Comparison of ENCODE assay signal across 12 cellular contexts in genomic region chr5:136374003-136374402, GRCh38. TPM values are rescaled to one million over a fixed set of nuclear protein-coding genes. Genes with fewer than 3 reads are reported as not detected.
DNase-seq lines count a peak whose midpoint lies in the region; ATAC-seq and FAIRE-seq lines count a peak whose summit lies in the region.
"Had no signal": no experiment of that assay in that cellular context is flagged by ENCODE, and none has a peak within 500 bp of the region (broad histone marks: within the 10 kb centered on the region; RNA-seq: fewer than 3 reads in every experiment).

No MANE protein-coding gene starts in this region.

- H3K27me3 ChIP-seq in small intestine (ENCODE audit: control insufficient read depth in 2 of 2, insufficient read depth in 2 of 2, low read length in 2 of 2): no peaks in the 10 kb centered on the region
- H3K27me3 ChIP-seq: BLaER1 treated with 17β-estradiol and CSF1 and Interleukin-3, amounts not matched to agents 10 nM and 100 nM; thyroid gland had no signal

- no peak overlapping the region for H3K4me3 ChIP-seq in small intestine (ENCODE audit: low read depth in 1 of 2, low read length in 2 of 2)
- H3K4me3 ChIP-seq: BLaER1 treated with 17β-estradiol and CSF1 and Interleukin-3, amounts not matched to agents 10 nM and 100 nM; thyroid gland had no signal

- no peak for ATAC-seq in GM21528 (IDR thresholded peaks at IDR 0.05; ENCODE audit: low FRiP score, unreplicated experiment)
- ATAC-seq: activated T-cell treated with anti-CD3 and anti-CD28 coated beads, Interleukin-2, amount 50 U/mL, for 4 hours had no signal

- FAIRE-seq in small intestine (lab: Jason Lieb, UNC): no peak

- no peaks in the 10 kb centered on the region for H3K36me3 ChIP-seq in small intestine (ENCODE audit: control insufficient read depth in 2 of 2, insufficient read depth in 2 of 2, low read length in 2 of 2)
- H3K36me3 ChIP-seq: BLaER1 treated with 17β-estradiol and CSF1 and Interleukin-3, amounts not matched to agents 10 nM and 100 nM; thyroid gland had no signal

- no peaks in the 10 kb centered on the region for H3K9me3 ChIP-seq in small intestine (ENCODE audit: control insufficient read depth, low read depth)
- H3K9me3 ChIP-seq: BLaER1 treated with 17β-estradiol and CSF1 and Interleukin-3, amounts not matched to agents 10 nM and 100 nM; thyroid gland had no signal

- WGBS in small intestine, 3 donors: 15 to 26% (median 18%) methylated on average over 5 of the region's 5 CpGs

- no peak overlapping the region for H3K27ac ChIP-seq in small intestine (ENCODE audit: low read depth in 1 of 2, low read length in 1 of 2)
- H3K27ac ChIP-seq: BLaER1 treated with 17β-estradiol and CSF1 and Interleukin-3, amounts not matched to agents 10 nM and 100 nM; thyroid gland had no signal

- DNase-seq in NCI-H82 (lab: John Stamatoyannopoulos, UW): peak; percentile 26
- no peak for DNase-seq in NCI-H82 treated with DMSO at 0.1 percent for 48 hours (lab: John Stamatoyannopoulos, UW; ENCODE audit: unreplicated experiment)
- DNase-seq in NCI-H510A treated with DMSO at 0.1 percent for 48 hours (lab: John Stamatoyannopoulos, UW): peak; percentile 33
- DNase-seq in dermis blood vessel endothelial cell: peak; percentile 73
- DNase-seq in small intestine: peak; percentile 4
- DNase-seq in GDM1 (lab: John Stamatoyannopoulos, UW): no peak
- no peak for DNase-seq in NK-92 (lab: John Stamatoyannopoulos, UW; ENCODE audit: unreplicated experiment)
- DNase-seq: activated T-cell treated with anti-CD3 and anti-CD28 coated beads, Interleukin-2, amount 50 U/mL, for 4 hours; glutamatergic neuron had no signal

- no peaks in the 10 kb centered on the region for H3K4me1 ChIP-seq in small intestine (ENCODE audit: control insufficient read depth in 2 of 2, insufficient read depth in 1 of 2, low read depth in 1 of 2, low read length in 1 of 2)
- H3K4me1 ChIP-seq: BLaER1 treated with 17β-estradiol and CSF1 and Interleukin-3, amounts not matched to agents 10 nM and 100 nM; thyroid gland had no signal

RNA-seq across cellular contexts. Expression of gene TRPC7, which starts 8.7 kb away (rescaled TPM):
- not detected in 2 replicates for total RNA-seq in dermis blood vessel endothelial cell
- under 1 TPM in 1 of 3 donors, not detected in 2; 0.40 TPM for polyA plus RNA-seq in small intestine
- total RNA-seq: activated T-cell treated with anti-CD3 and anti-CD28 coated beads, Interleukin-2, amount 50 U/mL, for 4 hours; thyroid gland had no signal

Comparison
In these comparisons a context has a peak if more than half of its experiments do, and no peak if none do; other contexts are left out.
1. DNase-seq: peak in NCI-H82 (single experiment), NCI-H510A treated with DMSO at 0.1 percent for 48 hours (single experiment), dermis blood vessel endothelial cell (single experiment) and small intestine (single experiment); none in NCI-H82 treated with DMSO at 0.1 percent for 48 hours (single experiment), GDM1 (single experiment) and NK-92 (single experiment).